ENCODE assay signal across 1 cellular context in the genomic region with DNA sequence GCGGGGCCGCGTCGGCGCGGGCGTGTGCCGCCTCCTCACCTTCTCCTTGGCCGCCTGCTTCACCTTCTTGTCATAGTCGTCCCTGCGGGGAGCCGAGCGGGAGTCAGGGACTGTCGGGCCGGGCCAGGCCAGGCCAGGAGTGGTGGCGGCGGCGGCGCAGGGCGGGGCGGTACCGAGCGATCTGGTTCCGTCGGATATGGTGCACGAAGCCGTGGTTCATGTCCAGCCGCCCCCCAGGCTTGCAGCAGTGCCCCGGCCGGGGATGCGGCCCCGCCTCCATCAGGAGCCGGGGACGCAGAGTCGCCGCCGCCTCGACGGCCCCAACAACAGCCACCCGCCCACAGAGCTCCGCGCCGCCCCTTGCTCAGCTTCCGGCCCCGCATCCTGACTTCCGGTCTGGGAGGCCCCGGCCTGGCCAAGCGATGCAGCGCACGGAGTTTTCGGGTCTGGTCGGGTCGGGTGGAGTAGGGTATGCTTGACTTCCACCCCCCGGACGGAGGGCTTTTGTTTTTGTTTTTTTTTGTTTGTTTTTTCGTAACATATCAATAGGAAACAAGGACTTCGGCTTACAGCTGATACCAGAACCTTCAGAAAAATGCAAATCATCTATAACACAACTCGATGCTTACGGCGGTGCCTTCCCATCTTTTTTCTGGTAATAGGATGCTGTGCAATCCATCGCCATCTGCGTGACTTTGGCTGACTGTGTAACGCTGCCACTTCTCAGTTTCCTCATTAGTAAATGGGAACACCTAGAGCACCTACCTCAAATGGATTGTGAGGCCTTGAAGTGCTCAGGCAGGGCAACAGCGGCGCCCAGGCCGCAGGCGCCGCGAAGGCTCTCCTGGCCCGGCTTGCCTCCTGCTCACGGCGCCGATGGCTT.
TF ChIP-seq lines count a peak whose summit lies in the region.

TSS of gene C2orf68 (minus strand) at position 362 of the 883 bp plus-strand sequence. CDS start at position 280, 82 bp downstream.

TF ChIP-seq in HEK293, 187 proteins besides CTCF, POLR2A, EP300 and RAD21 (continued from another document):
- TF ChIP-seq PRDM4 (tag by site-specific recombination; IDR thresholded peaks at IDR 0.05), result no peak
- peak; percentile 91 for TF ChIP-seq SP2 (tag by site-specific recombination; IDR thresholded peaks at IDR 0.05)
- TF ChIP-seq ZNF777 (tag by site-specific recombination; IDR thresholded peaks at IDR 0.05; ENCODE audit: borderline replicate concordance), result peak; percentile 85
- TF ChIP-seq EGR2 (tag by site-specific recombination; IDR thresholded peaks at IDR 0.05; ENCODE audit: low read depth), result peak; percentile 54
- peak; percentile 67 for TF ChIP-seq ZFHX2 (tag by site-specific recombination; conservative IDR thresholded peaks at IDR 0.05)
- peak; percentile 44; the same call in 1 of the 2 replicates for TF ChIP-seq KLF16 (tag by site-specific recombination; IDR thresholded peaks at IDR 0.05)
